In genomic region chr3:5138214-5138981, GRCh38 we compare ENCODE assay signal across 1 cellular context.
TF ChIP-seq lines count a peak whose summit lies in the region.

No MANE protein-coding gene starts in this region.

TF ChIP-seq in HepG2, 621 proteins besides CTCF, POLR2A, EP300 and RAD21 (continued from another document):
- TF ChIP-seq, protein P1, sequence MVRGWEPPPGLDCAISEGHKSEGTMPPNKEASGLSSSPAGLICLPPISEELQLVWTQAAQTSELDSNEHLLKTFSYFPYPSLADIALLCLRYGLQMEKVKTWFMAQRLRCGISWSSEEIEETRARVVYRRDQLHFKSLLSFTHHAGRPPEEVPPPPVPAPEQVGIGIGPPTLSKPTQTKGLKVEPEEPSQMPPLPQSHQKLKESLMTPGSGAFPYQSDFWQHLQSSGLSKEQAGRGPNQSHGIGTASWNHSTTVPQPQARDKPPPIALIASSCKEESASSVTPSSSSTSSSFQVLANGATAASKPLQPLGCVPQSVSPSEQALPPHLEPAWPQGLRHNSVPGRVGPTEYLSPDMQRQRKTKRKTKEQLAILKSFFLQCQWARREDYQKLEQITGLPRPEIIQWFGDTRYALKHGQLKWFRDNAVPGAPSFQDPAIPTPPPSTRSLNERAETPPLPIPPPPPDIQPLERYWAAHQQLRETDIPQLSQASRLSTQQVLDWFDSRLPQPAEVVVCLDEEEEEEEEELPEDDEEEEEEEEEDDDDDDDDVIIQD (CRISPR knock-in tag; IDR thresholded peaks at IDR 0.05; ENCODE audit: low read depth) = peak; percentile 37; the same call in 1 of the 2 replicates
- no peak for TF ChIP-seq ETV5 (CRISPR knock-in tag; IDR thresholded peaks at IDR 0.05; ENCODE audit: borderline replicate concordance)
- TF ChIP-seq SAP130 (CRISPR knock-in tag; IDR thresholded peaks at IDR 0.05; ENCODE audit: low read depth) = peak; percentile 49
- 0 out of 2 replicates have a peak, but pooled peaks have one; percentile 22 for TF ChIP-seq ZNF614 (CRISPR knock-in tag; IDR thresholded peaks at IDR 0.05; ENCODE audit: borderline replicate concordance)
- TF ChIP-seq FOXO1 (CRISPR knock-in tag; IDR thresholded peaks at IDR 0.05) = peak; percentile 42; the same call in 1 of the 2 replicates
- TF ChIP-seq KMT2B (CRISPR knock-in tag; IDR thresholded peaks at IDR 0.05) = 0 out of 2 replicates have a peak, but pooled peaks have one; percentile 28
- TF ChIP-seq SIX4 (CRISPR knock-in tag; IDR thresholded peaks at IDR 0.05) = peak; percentile 72; the same call in 1 of the 2 replicates
- no peak for TF ChIP-seq ZNF501 (CRISPR knock-in tag; IDR thresholded peaks at IDR 0.05)
- TF ChIP-seq, protein P2, sequence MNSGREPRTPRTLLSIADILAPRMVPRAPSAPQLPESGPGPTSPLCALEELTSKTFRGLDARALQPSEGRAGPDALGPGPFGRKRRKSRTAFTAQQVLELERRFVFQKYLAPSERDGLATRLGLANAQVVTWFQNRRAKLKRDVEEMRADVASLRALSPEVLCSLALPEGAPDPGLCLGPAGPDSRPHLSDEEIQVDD (CRISPR knock-in tag; IDR thresholded peaks at IDR 0.05; ENCODE audit: borderline replicate concordance) = no peak
- TF ChIP-seq SKI (IDR thresholded peaks at IDR 0.05; ENCODE audit: partially characterized antibody) = peak; percentile 17
- peak; percentile 78 for TF ChIP-seq NCOA2 (CRISPR knock-in tag; IDR thresholded peaks at IDR 0.05)
- TF ChIP-seq TBX3 (IDR thresholded peaks at IDR 0.05; ENCODE audit: borderline replicate concordance) = peak; percentile 53; the same call in 1 of the 2 replicates
- peak; percentile 63 for TF ChIP-seq GATAD2A (CRISPR knock-in tag; IDR thresholded peaks at IDR 0.05)
- TF ChIP-seq ZNF24 (IDR thresholded peaks at IDR 0.05) = 0 out of 2 replicates have a peak, but pooled peaks have one; percentile 29
- TF ChIP-seq ZC3H4 (CRISPR knock-in tag; IDR thresholded peaks at IDR 0.05; ENCODE audit: borderline replicate concordance) = no peak
- peak; percentile 59 for TF ChIP-seq PPARG (CRISPR knock-in tag; conservative IDR thresholded peaks at IDR 0.05)
- peak; percentile 87; the same call in 1 of the 2 replicates for TF ChIP-seq ESRRA (CRISPR knock-in tag; IDR thresholded peaks at IDR 0.05; ENCODE audit: low read depth)
- peak; percentile 43; the same call in 1 of the 2 replicates for TF ChIP-seq TCF7 (IDR thresholded peaks at IDR 0.05; ENCODE audit: low read depth)
- 0 out of 2 replicates have a peak, but pooled peaks have one; percentile 46 for TF ChIP-seq CHD4 (IDR thresholded peaks at IDR 0.05; ENCODE audit: borderline replicate concordance, low read length)
- no peak for TF ChIP-seq SUZ12 (IDR thresholded peaks at IDR 0.05; ENCODE audit: low read depth, low read length)
- TF ChIP-seq, protein P3, sequence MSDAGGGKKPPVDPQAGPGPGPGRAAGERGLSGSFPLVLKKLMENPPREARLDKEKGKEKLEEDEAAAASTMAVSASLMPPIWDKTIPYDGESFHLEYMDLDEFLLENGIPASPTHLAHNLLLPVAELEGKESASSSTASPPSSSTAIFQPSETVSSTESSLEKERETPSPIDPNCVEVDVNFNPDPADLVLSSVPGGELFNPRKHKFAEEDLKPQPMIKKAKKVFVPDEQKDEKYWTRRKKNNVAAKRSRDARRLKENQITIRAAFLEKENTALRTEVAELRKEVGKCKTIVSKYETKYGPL (CRISPR knock-in tag; IDR thresholded peaks at IDR 0.05) = no peak
- peak; percentile 43; the same call in 1 of the 2 replicates for TF ChIP-seq CREM (IDR thresholded peaks at IDR 0.05)
- TF ChIP-seq CREM (CRISPR knock-in tag; IDR thresholded peaks at IDR 0.05) = no peak
- TF ChIP-seq FOSL2 (CRISPR knock-in tag; IDR thresholded peaks at IDR 0.05) = peak; percentile 22
- TF ChIP-seq ASH2L (IDR thresholded peaks at IDR 0.05; ENCODE audit: insufficient read length, low read depth, low read length) = peak; percentile 64
- TF ChIP-seq, protein P4, sequence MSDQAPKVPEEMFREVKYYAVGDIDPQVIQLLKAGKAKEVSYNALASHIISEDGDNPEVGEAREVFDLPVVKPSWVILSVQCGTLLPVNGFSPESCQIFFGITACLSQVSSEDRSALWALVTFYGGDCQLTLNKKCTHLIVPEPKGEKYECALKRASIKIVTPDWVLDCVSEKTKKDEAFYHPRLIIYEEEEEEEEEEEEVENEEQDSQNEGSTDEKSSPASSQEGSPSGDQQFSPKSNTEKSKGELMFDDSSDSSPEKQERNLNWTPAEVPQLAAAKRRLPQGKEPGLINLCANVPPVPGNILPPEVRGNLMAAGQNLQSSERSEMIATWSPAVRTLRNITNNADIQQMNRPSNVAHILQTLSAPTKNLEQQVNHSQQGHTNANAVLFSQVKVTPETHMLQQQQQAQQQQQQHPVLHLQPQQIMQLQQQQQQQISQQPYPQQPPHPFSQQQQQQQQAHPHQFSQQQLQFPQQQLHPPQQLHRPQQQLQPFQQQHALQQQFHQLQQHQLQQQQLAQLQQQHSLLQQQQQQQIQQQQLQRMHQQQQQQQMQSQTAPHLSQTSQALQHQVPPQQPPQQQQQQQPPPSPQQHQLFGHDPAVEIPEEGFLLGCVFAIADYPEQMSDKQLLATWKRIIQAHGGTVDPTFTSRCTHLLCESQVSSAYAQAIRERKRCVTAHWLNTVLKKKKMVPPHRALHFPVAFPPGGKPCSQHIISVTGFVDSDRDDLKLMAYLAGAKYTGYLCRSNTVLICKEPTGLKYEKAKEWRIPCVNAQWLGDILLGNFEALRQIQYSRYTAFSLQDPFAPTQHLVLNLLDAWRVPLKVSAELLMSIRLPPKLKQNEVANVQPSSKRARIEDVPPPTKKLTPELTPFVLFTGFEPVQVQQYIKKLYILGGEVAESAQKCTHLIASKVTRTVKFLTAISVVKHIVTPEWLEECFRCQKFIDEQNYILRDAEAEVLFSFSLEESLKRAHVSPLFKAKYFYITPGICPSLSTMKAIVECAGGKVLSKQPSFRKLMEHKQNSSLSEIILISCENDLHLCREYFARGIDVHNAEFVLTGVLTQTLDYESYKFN (CRISPR knock-in tag; conservative IDR thresholded peaks at IDR 0.05) = peak; percentile 88
- peak; percentile 67 for TF ChIP-seq MED1 (CRISPR knock-in tag; IDR thresholded peaks at IDR 0.05)
- no peak for TF ChIP-seq HOXA5 (CRISPR knock-in tag; IDR thresholded peaks at IDR 0.05)
- TF ChIP-seq RARA (CRISPR knock-in tag; IDR thresholded peaks at IDR 0.05) = peak; percentile 70
- TF ChIP-seq KDM6A (CRISPR knock-in tag; IDR thresholded peaks at IDR 0.05; ENCODE audit: low read depth) = 0 out of 2 replicates have a peak, but pooled peaks have one; percentile 56
- peak; percentile 78; the same call in 1 of the 2 replicates for TF ChIP-seq NR2F2 (IDR thresholded peaks at IDR 0.05; ENCODE audit: borderline replicate concordance, low read depth)
- peak; percentile 75 for TF ChIP-seq FOXP4 (CRISPR knock-in tag; IDR thresholded peaks at IDR 0.05)
- peak; percentile 82 for TF ChIP-seq FOXP1 (IDR thresholded peaks at IDR 0.05)
- peak; percentile 76 for TF ChIP-seq FOXP1 (CRISPR knock-in tag; IDR thresholded peaks at IDR 0.05)
